Comparison of ENCODE assay signal across 27 cellular contexts in genomic region chr7:20513341-20513740, GRCh38.
"Had no signal": no experiment of that assay in that cellular context is flagged by ENCODE, and none has a peak within 500 bp of the region (broad histone marks: within the 10 kb centered on the region; RNA-seq: fewer than 3 reads in every experiment).

No MANE protein-coding gene starts in this region.

- DNase-seq: activated B cell treated with CpG ODN at 0.5 μM for 24 hours; activated CD4-positive, alpha-beta T cell treated with anti-CD3 and anti-CD28 coated beads for 36 hours; activated CD4-positive, alpha-beta T cell treated with anti-CD3 and anti-CD28 coated beads, Interleukin-2, amount 50 U/mL, for 4 hours; activated CD8-positive, alpha-beta memory T cell treated with anti-CD3 and anti-CD28 coated beads for 24 hours; activated CD8-positive, alpha-beta memory T cell treated with anti-CD3 and anti-CD28 coated beads, Interleukin-2, amount 50 U/mL, for 4 hours; activated naive CD4-positive, alpha-beta T cell treated with Interleukin-2 at 50 U/mL for 16 hours; activated naive CD8-positive, alpha-beta T cell treated with anti-CD3 and anti-CD28 coated beads, Interleukin-2, amount 10 ng/mL, durations not matched to agents 7 days and 5 days; activated T-cell treated with anti-CD3 and anti-CD28 coated beads, Interleukin-2, amount 50 U/mL, for 24 hours; amygdala; central memory CD4-positive, alpha-beta T cell; dermis blood vessel endothelial cell; effector memory CD4-positive, alpha-beta T cell; foreskin melanocyte; immature natural killer cell; left lung; naive thymus-derived CD8-positive, alpha-beta T cell; posterior cingulate gyrus; small intestine; stimulated activated CD4-positive, alpha-beta T cell treated with anti-CD3 and anti-CD28 coated beads, Interleukin-2, amount 100 ng/mL, for 24 hours; stimulated activated naive CD8-positive, alpha-beta T cell treated with anti-CD3 and anti-CD28 coated beads, Interleukin-15, amount 100 ng/mL, for 72 hours; T-helper 9 cell; tibial artery had no signal

- H3K4me1 ChIP-seq: left lung, neural progenitor cell, tibial artery had no signal

- H3K36me3 ChIP-seq: left lung, neural progenitor cell, tibial artery had no signal

- H3K4me2 ChIP-seq: hepatocyte, neural progenitor cell had no signal

- H3K9ac ChIP-seq: neural progenitor cell had no signal

- H3K27me3 ChIP-seq: left lung, neural progenitor cell, tibial artery had no signal

- H3K27ac ChIP-seq: hepatocyte, left lung, neural progenitor cell, tibial artery had no signal

- H3K4me3 ChIP-seq: hepatocyte, left lung, lung, neural progenitor cell, tibial artery had no signal

- H3K79me2 ChIP-seq: hepatocyte had no signal

- ATAC-seq: activated CD4-positive, alpha-beta T cell treated with anti-CD3 and anti-CD28 coated beads for 36 hours; left lung; naive thymus-derived CD8-positive, alpha-beta T cell; sciatic nerve; stimulated activated effector memory CD8-positive, alpha-beta T cell treated with anti-CD3 and anti-CD28 coated beads, Interleukin-12 subunit alpha, Interleukin-12 subunit beta, amount 100 ng/mL, for 72 hours; stimulated activated naive CD8-positive, alpha-beta T cell treated with anti-CD3 and anti-CD28 coated beads, Interleukin-15, amount 100 ng/mL, for 72 hours had no signal
